Comparison of ENCODE assay signal across 7 cellular contexts in genomic region chr3:142929109-142929508, GRCh38. TPM values are rescaled to one million over a fixed set of nuclear protein-coding genes. Genes with fewer than 3 reads are reported as not detected.
A peak's percentile ranks its signal among the peaks of the same experiment; 100 is the strongest.
DNase-seq lines count a peak whose midpoint lies in the region; ATAC-seq and TF ChIP-seq lines count a peak whose summit lies in the region.

No MANE protein-coding gene starts in this region.

- H3K27ac ChIP-seq in right lobe of liver, result no peak overlapping the region

- TF ChIP-seq POLR2A in right lobe of liver (IDR thresholded peaks at IDR 0.05), result no peak

- H3K4me3 ChIP-seq in right lobe of liver, result no peak overlapping the region

- TF ChIP-seq CTCF in GM12873 (IDR thresholded peaks at IDR 0.05; ENCODE audit: insufficient read depth, low read depth, low read length, missing control alignments), result peak; percentile 61
- TF ChIP-seq CTCF in right lobe of liver (IDR thresholded peaks at IDR 0.05), result peak; percentile 61 to 77 (median 72)

- intact Hi-C loops in right lobe of liver (cut with DNase I), result no loop called here

- peaks cover 0 to 29% (median 6%) of the 10 kb centered on the region in 4 donors for H3K4me1 ChIP-seq in right lobe of liver

- ATAC-seq in HG03159 (IDR thresholded peaks at IDR 0.05; ENCODE audit: unreplicated experiment) (peak; percentile 48), right lobe of liver (peak; percentile 90 to 96 (median 93)), GM19395 (IDR thresholded peaks at IDR 0.05; ENCODE audit: unreplicated experiment) (no peak)

- no peaks in the 10 kb centered on the region for H3K9me3 ChIP-seq in right lobe of liver

- H3K36me3 ChIP-seq in right lobe of liver, result no peaks in the 10 kb centered on the region

- DNase-seq in OCI-M1 (lab: John Stamatoyannopoulos, UW) (peak; percentile 81), astrocyte of the hippocampus (ENCODE audit: low read depth, low spot score) (peak; percentile 14), right lobe of liver (peak; percentile 70 to 84 (median 74)), NCI-H1092 treated with DMSO at 0.1 percent for 48 hours (lab: John Stamatoyannopoulos, UW) (no peak)

- no peaks in the 10 kb centered on the region for H3K27me3 ChIP-seq in right lobe of liver

- 7% methylated on average over 3 of the region's 3 CpGs for WGBS in right lobe of liver (ENCODE audit: insufficient coverage, low coverage, low lambda C conversion rate, missing lambda C conversion rate)

RNA-seq across cellular contexts. Expression of gene PAQR9, which starts 34.4 kb away (rescaled TPM):
- 10 to 100 TPM; 10.2 to 18.6 (median 12.6) TPM for total RNA-seq in right lobe of liver

RNA-seq across cellular contexts. Expression of gene PCOLCE2, which starts 40.2 kb away (rescaled TPM):
- 1 to 10 TPM; 1.8 to 9.7 (median 3.8) TPM for total RNA-seq in right lobe of liver
